Comparison of ENCODE assay signal across 1 cellular context in genomic region chr3:196968233-196969000, GRCh38.
TF ChIP-seq lines count a peak whose summit lies in the region.

Gene PIGZ, minus strand, starts transcription at chr3:196968833. Its CDS starts 16,802 bp downstream, at chr3:196952031.

TF ChIP-seq in HepG2, 621 proteins besides CTCF, POLR2A, EP300 and RAD21 (continued from another document and continues in another):
- TF ChIP-seq ZNF407 (CRISPR knock-in tag; IDR thresholded peaks at IDR 0.05; ENCODE audit: not compliant biosample characterization) (peak; percentile 44), HES4 (CRISPR knock-in tag; IDR thresholded peaks at IDR 0.05; ENCODE audit: borderline replicate concordance) (0 out of 2 replicates have a peak, but pooled peaks have one; percentile 25), ARNT2 (CRISPR knock-in tag; IDR thresholded peaks at IDR 0.05; ENCODE audit: low read depth) (peak; percentile 63; the same call in 1 of the 2 replicates), FOXA3 (CRISPR knock-in tag; IDR thresholded peaks at IDR 0.05) (0 out of 2 replicates have a peak, but pooled peaks have one; percentile 8), ZNF792 (CRISPR knock-in tag; IDR thresholded peaks at IDR 0.05) (no peak), ZNF687 (CRISPR knock-in tag; IDR thresholded peaks at IDR 0.05) (peak; percentile 81), TCF12 (IDR thresholded peaks at IDR 0.05) (no peak), TCF12 (CRISPR knock-in tag; IDR thresholded peaks at IDR 0.05) (0 out of 2 replicates have a peak, but pooled peaks have one; percentile 33), ZNF619 (CRISPR knock-in tag; IDR thresholded peaks at IDR 0.05) (peak; percentile 76; the same call in 1 of the 2 replicates), CSRNP1 (CRISPR knock-in tag; IDR thresholded peaks at IDR 0.05) (peak; percentile 56), HINFP (CRISPR knock-in tag; IDR thresholded peaks at IDR 0.05; ENCODE audit: low read depth) (0 out of 2 replicates have a peak, but pooled peaks have one; percentile 43), ZNF12 (CRISPR knock-in tag; IDR thresholded peaks at IDR 0.05) (peak; percentile 28; the same call in 1 of the 2 replicates), ZNF558 (CRISPR knock-in tag; IDR thresholded peaks at IDR 0.05; ENCODE audit: borderline replicate concordance) (no peak; the same call in 1 of the 2 replicates), CC2D1A (CRISPR knock-in tag; IDR thresholded peaks at IDR 0.05) (no peak), NFIC (IDR thresholded peaks at IDR 0.05; ENCODE audit: low read length) (no peak), MEF2D (CRISPR knock-in tag; IDR thresholded peaks at IDR 0.05) (no peak), KLF12 (CRISPR knock-in tag; IDR thresholded peaks at IDR 0.05; ENCODE audit: borderline replicate concordance) (no peak), SIN3B (IDR thresholded peaks at IDR 0.05; ENCODE audit: low read length) (no peak), ZBTB39 (CRISPR knock-in tag; IDR thresholded peaks at IDR 0.05) (no peak), ZNF572 (CRISPR knock-in tag; IDR thresholded peaks at IDR 0.05) (0 out of 2 replicates have a peak, but pooled peaks have one; percentile 83), AKAP8 (CRISPR knock-in tag; IDR thresholded peaks at IDR 0.05) (peak; percentile 62), UBTF (CRISPR knock-in tag; IDR thresholded peaks at IDR 0.05) (peak; percentile 79), POLR2AphosphoS5 (IDR thresholded peaks at IDR 0.05; ENCODE audit: low read depth, low read length) (peak; percentile 18; the same call in 1 of the 2 replicates), ZNF609 (CRISPR knock-in tag; IDR thresholded peaks at IDR 0.05; ENCODE audit: borderline replicate concordance) (0 out of 2 replicates have a peak, but pooled peaks have one; percentile 35), ESRRA (CRISPR knock-in tag; IDR thresholded peaks at IDR 0.05; ENCODE audit: low read depth) (peak; percentile 15; the same call in 1 of the 2 replicates), SPEN (CRISPR knock-in tag; IDR thresholded peaks at IDR 0.05; ENCODE audit: low read depth) (peak; percentile 25; the same call in 1 of the 2 replicates), REPIN1 (CRISPR knock-in tag; IDR thresholded peaks at IDR 0.05; ENCODE audit: borderline replicate concordance, low read depth) (0 out of 2 replicates have a peak, but pooled peaks have one; percentile 45), ZC3H13 (CRISPR knock-in tag; IDR thresholded peaks at IDR 0.05) (peak; percentile 57; the same call in 1 of the 2 replicates)
